Comparison of ENCODE assay signal across 28 cellular contexts in genomic region chr9:123567013-123567412, GRCh38.
"Had no signal": no experiment of that assay in that cellular context is flagged by ENCODE, and none has a peak within 500 bp of the region (broad histone marks: within the 10 kb centered on the region; RNA-seq: fewer than 3 reads in every experiment).

No MANE protein-coding gene starts in this region.

- H3K9me3 ChIP-seq: esophagus squamous epithelium, heart right ventricle, spleen, testis, tibial artery had no signal

- H3K4me3 ChIP-seq: coronary artery, esophagus squamous epithelium, heart right ventricle, lung, neural progenitor cell, skin epidermis, spleen, testis, tibial artery had no signal

- H3K36me3 ChIP-seq: esophagus squamous epithelium, heart right ventricle, neural progenitor cell, tibial artery had no signal

- H3K9me3 Mint-ChIP-seq: immature natural killer cell, memory B cell, natural killer cell, neural progenitor cell, type B pancreatic cell had no signal

- H3K27me3 Mint-ChIP-seq: memory B cell, type B pancreatic cell had no signal

- H3K9ac ChIP-seq: neural progenitor cell, parathyroid adenoma had no signal

- ATAC-seq: heart right ventricle, natural killer cell, right cardiac atrium had no signal

- H3K27me3 ChIP-seq: esophagus squamous epithelium, heart right ventricle, neural progenitor cell, spleen, testis, tibial artery had no signal

- H3K4me3 Mint-ChIP-seq: immature natural killer cell, memory B cell, natural killer cell, neural progenitor cell, type B pancreatic cell had no signal

- H2AFZ ChIP-seq: neural progenitor cell, parathyroid adenoma had no signal

- H3K4me2 ChIP-seq: neural progenitor cell had no signal

- DNase-seq: dermis blood vessel endothelial cell; effector memory CD4-positive, alpha-beta T cell; erythroblast; esophagus squamous epithelium; foreskin melanocyte; glutamatergic neuron; heart right ventricle; hippocampal formation; immature natural killer cell; islet precursor cell; kidney glomerular epithelial cell; natural killer cell; right cardiac atrium; spleen; stimulated activated CD4-positive, alpha-beta T cell treated with anti-CD3 and anti-CD28 coated beads, Interleukin-4, amount 100 ng/mL, for 4 hours; stimulated activated naive CD4-positive, alpha-beta T cell; substantia nigra; testis; tibial artery had no signal

- H3K27ac ChIP-seq: coronary artery, esophagus squamous epithelium, heart right ventricle, neural progenitor cell, parathyroid adenoma, skin epidermis, testis, tibial artery had no signal

- H3K27ac Mint-ChIP-seq: immature natural killer cell, memory B cell, natural killer cell, neural progenitor cell, progenitor cell of endocrine pancreas, type B pancreatic cell had no signal

- H3K4me1 ChIP-seq: parathyroid adenoma had no signal

- H3K36me3 Mint-ChIP-seq: natural killer cell, neural progenitor cell had no signal

- FAIRE-seq: urothelium cell line had no signal

- H3K79me2 ChIP-seq: parathyroid adenoma had no signal
